Comparison of ENCODE assay signal across 13 cellular contexts in genomic region chr5:168408561-168409321, GRCh38.
DNase-seq lines count a peak whose midpoint lies in the region; ATAC-seq and TF ChIP-seq lines count a peak whose summit lies in the region.
"Had no signal": no experiment of that assay in that cellular context is flagged by ENCODE, and none has a peak within 500 bp of the region (broad histone marks: within the 10 kb centered on the region; RNA-seq: fewer than 3 reads in every experiment).

No MANE protein-coding gene starts in this region.

- H3K36me3 ChIP-seq in right atrium auricular region, result no peaks in the 10 kb centered on the region

- no peak overlapping the region for H3K4me3 ChIP-seq in right atrium auricular region
- no peak overlapping the region for H3K4me3 ChIP-seq in right cardiac atrium (ENCODE audit: low read length)
- H3K4me3 ChIP-seq: upper lobe of left lung had no signal

- ATAC-seq in Right ventricle myocardium superior (ENCODE audit: poor library complexity) (peak; percentile 50), right cardiac atrium (peak; percentile 28 to 59), GM18909 (IDR thresholded peaks at IDR 0.05; ENCODE audit: poor library complexity, unreplicated experiment) (no peak), HG02870 (IDR thresholded peaks at IDR 0.05; ENCODE audit: unreplicated experiment) (no peak)

- TF ChIP-seq CTCF in right atrium auricular region (IDR thresholded peaks at IDR 0.05) (no peak), MCF 10A (IDR thresholded peaks at IDR 0.05; ENCODE audit: unreplicated experiment) (no peak), type B pancreatic cell (conservative IDR thresholded peaks at IDR 0.05) (no peak)

- H3K9me3 ChIP-seq in right atrium auricular region (no peaks in the 10 kb centered on the region), right cardiac atrium (ENCODE audit: control insufficient read depth, low read length) (no peaks in the 10 kb centered on the region)
- H3K9me3 ChIP-seq: upper lobe of left lung had no signal

- H3K27ac ChIP-seq in right atrium auricular region, result no peak overlapping the region
- no peak overlapping the region for H3K27ac ChIP-seq in right cardiac atrium (ENCODE audit: low read length)
- H3K27ac ChIP-seq: upper lobe of left lung had no signal

- H3K27me3 ChIP-seq in right atrium auricular region, result no peaks in the 10 kb centered on the region
- H3K27me3 ChIP-seq in right cardiac atrium (ENCODE audit: control insufficient read depth, insufficient read depth), result no peaks in the 10 kb centered on the region
- H3K27me3 ChIP-seq: upper lobe of left lung had no signal

- DNase-seq in Right ventricle myocardium superior, result no peak
- DNase-seq in right atrium auricular region (ENCODE audit: low spot score), result no peak
- no peak for DNase-seq in MCF 10A (ENCODE audit: unreplicated experiment)
- no peak for DNase-seq in right cardiac atrium
- DNase-seq in type B pancreatic cell (ENCODE audit: extremely low spot score, unreplicated experiment), result no peak
- DNase-seq in NCI-H2171 (lab: John Stamatoyannopoulos, UW), result no peak
- DNase-seq: DMS79, NCI-H1092, T-helper 9 cell, upper lobe of left lung had no signal

- peaks cover 0 to 20% of the 10 kb centered on the region in 2 donors for H3K4me1 ChIP-seq in right atrium auricular region
- H3K4me1 ChIP-seq in right cardiac atrium (ENCODE audit: control insufficient read depth, insufficient read depth, low read length), result peaks cover 3% of the 10 kb centered on the region

- CTCF ChIA-PET in MCF 10A (lab: Yijun Ruan, JAX), result interaction anchor here (0.5 to 7.2 kb wide), 11 partner anchors 10 to 286 kb away, joined by 3 to 47 read pairs (median 5); no protein-coding TSS in a partner anchor

- H3K9me3 Mint-ChIP-seq in MCF 10A (ENCODE audit: unreplicated experiment) (no peaks in the 10 kb centered on the region), type B pancreatic cell (no peaks in the 10 kb centered on the region)
- H3K9me3 Mint-ChIP-seq: activated CD4-positive, alpha-beta T cell treated with anti-CD3 and anti-CD28 coated beads, Interleukin-2, amount 10 ng/mL, durations not matched to agents 24 days and 14 days had no signal

- 69% methylated on average over 11 of the region's 11 CpGs for WGBS in right cardiac atrium

- POLR2A ChIA-PET in MCF 10A (lab: Yijun Ruan, JAX), result interaction anchor here (0.8 to 4.0 kb wide), 4 partner anchors 18 to 117 kb away, joined by 3 to 26 read pairs (median 4); partner anchors contain the start of gene WWC1

- H3K27me3 Mint-ChIP-seq in MCF 10A (ENCODE audit: insufficient read depth, unreplicated experiment) (no peaks in the 10 kb centered on the region), type B pancreatic cell (no peaks in the 10 kb centered on the region)

- H3K36me3 Mint-ChIP-seq in MCF 10A (ENCODE audit: insufficient read depth, unreplicated experiment) (peaks cover 23% of the 10 kb centered on the region), type B pancreatic cell (peaks cover 12% of the 10 kb centered on the region)

- no peak overlapping the region for H3K4me3 Mint-ChIP-seq in MCF 10A (ENCODE audit: unreplicated experiment)
- no peak overlapping the region for H3K4me3 Mint-ChIP-seq in type B pancreatic cell

- H3K4me1 Mint-ChIP-seq in MCF 10A (ENCODE audit: insufficient read depth, unreplicated experiment) (peaks cover 58% of the 10 kb centered on the region), type B pancreatic cell (ENCODE audit: unreplicated experiment) (peaks cover 12% of the 10 kb centered on the region)

- H3K27ac Mint-ChIP-seq in MCF 10A (ENCODE audit: low read depth, unreplicated experiment) (peak overlapping the region; percentile 78), type B pancreatic cell (peak overlapping the region; percentile 52)
- H3K27ac Mint-ChIP-seq: activated CD4-positive, alpha-beta T cell treated with anti-CD3 and anti-CD28 coated beads, Interleukin-2, amount 10 ng/mL, durations not matched to agents 24 days and 14 days had no signal

- intact Hi-C loops in Right ventricle myocardium superior (cut with DNase I) (no loop called here), MCF 10A (cut with micrococcal nuclease) (loop anchor here (5.0 kb wide), 1 partner anchor 41 kb away; no protein-coding TSS in a partner anchor), right cardiac atrium (cut with DNase I) (no loop called here)

- no TSS peak for BruUV-seq in MCF 10A (replicated peaks; lab: Mats Ljungman, UMichigan)

Comparison
In these comparisons a context has a peak if more than half of its experiments do, and no peak if none do; other contexts are left out.
1. ATAC-seq: peak in Right ventricle myocardium superior (single experiment) and right cardiac atrium (2 of 2); none in GM18909 (single experiment) and HG02870 (single experiment).